In the genomic region with DNA sequence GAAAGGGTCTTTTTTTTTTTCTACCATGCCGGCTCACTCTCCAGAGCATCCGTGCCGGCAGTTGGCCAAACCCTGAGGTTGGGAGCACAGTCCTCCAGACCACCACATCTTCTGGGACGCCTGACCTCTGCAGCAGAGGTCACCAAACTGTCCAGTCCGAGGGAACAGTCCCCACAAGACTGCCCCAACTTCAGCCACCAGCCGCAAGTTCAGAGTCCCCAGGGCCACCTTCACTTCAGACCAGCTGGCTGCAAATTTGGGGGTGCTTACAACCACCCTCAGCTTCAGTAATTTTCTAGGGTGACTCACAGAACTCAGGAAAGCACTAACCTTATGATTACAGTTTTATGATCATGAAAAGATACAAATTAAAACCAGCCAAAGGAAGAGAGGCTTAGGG, we compare ENCODE assay signal across 1 cellular context.
TF ChIP-seq lines count a peak whose summit lies in the region.

No MANE protein-coding gene starts in this region.

TF ChIP-seq in GM12878, 131 proteins besides CTCF, POLR2A, EP300 and RAD21:
- TF ChIP-seq RCOR1 (conservative IDR thresholded peaks at IDR 0.05; ENCODE audit: low read depth, low read length), result no peak
- TF ChIP-seq HDGF (IDR thresholded peaks at IDR 0.05), result no peak
- TF ChIP-seq STAT1 (conservative IDR thresholded peaks at IDR 0.05), result no peak
- no peak for TF ChIP-seq RUNX3 (IDR thresholded peaks at IDR 0.05; ENCODE audit: low read length)
- no peak for TF ChIP-seq NFXL1 (IDR thresholded peaks at IDR 0.05; ENCODE audit: borderline replicate concordance)
- no peak for TF ChIP-seq NRF1 (conservative IDR thresholded peaks at IDR 0.05; ENCODE audit: low read depth, low read length)
- TF ChIP-seq TCF7 (IDR thresholded peaks at IDR 0.05; ENCODE audit: borderline replicate concordance), result no peak
- TF ChIP-seq IKZF2 (IDR thresholded peaks at IDR 0.05), result no peak
- TF ChIP-seq, protein P1, sequence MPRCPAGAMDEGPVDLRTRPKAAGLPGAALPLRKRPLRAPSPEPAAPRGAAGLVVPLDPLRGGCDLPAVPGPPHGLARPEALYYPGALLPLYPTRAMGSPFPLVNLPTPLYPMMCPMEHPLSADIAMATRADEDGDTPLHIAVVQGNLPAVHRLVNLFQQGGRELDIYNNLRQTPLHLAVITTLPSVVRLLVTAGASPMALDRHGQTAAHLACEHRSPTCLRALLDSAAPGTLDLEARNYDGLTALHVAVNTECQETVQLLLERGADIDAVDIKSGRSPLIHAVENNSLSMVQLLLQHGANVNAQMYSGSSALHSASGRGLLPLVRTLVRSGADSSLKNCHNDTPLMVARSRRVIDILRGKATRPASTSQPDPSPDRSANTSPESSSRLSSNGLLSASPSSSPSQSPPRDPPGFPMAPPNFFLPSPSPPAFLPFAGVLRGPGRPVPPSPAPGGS (IDR thresholded peaks at IDR 0.05; ENCODE audit: borderline replicate concordance, insufficient read depth, low read depth, low read length, poor library complexity, severe bottlenecking), result no peak
- TF ChIP-seq CBFB (IDR thresholded peaks at IDR 0.05; ENCODE audit: low read depth), result no peak
- TF ChIP-seq SP1 (IDR thresholded peaks at IDR 0.05; ENCODE audit: low read depth, low read length), result no peak
- no peak for TF ChIP-seq KDM1A (IDR thresholded peaks at IDR 0.05; ENCODE audit: borderline replicate concordance)
- TF ChIP-seq, protein P2, sequence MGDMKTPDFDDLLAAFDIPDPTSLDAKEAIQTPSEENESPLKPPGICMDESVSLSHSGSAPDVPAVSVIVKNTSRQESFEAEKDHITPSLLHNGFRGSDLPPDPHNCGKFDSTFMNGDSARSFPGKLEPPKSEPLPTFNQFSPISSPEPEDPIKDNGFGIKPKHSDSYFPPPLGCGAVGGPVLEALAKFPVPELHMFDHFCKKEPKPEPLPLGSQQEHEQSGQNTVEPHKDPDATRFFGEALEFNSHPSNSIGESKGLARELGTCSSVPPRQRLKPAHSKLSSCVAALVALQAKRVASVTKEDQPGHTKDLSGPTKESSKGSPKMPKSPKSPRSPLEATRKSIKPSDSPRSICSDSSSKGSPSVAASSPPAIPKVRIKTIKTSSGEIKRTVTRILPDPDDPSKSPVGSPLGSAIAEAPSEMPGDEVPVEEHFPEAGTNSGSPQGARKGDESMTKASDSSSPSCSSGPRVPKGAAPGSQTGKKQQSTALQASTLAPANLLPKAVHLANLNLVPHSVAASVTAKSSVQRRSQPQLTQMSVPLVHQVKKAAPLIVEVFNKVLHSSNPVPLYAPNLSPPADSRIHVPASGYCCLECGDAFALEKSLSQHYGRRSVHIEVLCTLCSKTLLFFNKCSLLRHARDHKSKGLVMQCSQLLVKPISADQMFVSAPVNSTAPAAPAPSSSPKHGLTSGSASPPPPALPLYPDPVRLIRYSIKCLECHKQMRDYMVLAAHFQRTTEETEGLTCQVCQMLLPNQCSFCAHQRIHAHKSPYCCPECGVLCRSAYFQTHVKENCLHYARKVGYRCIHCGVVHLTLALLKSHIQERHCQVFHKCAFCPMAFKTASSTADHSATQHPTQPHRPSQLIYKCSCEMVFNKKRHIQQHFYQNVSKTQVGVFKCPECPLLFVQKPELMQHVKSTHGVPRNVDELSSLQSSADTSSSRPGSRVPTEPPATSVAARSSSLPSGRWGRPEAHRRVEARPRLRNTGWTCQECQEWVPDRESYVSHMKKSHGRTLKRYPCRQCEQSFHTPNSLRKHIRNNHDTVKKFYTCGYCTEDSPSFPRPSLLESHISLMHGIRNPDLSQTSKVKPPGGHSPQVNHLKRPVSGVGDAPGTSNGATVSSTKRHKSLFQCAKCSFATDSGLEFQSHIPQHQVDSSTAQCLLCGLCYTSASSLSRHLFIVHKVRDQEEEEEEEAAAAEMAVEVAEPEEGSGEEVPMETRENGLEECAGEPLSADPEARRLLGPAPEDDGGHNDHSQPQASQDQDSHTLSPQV (IDR thresholded peaks at IDR 0.05), result no peak
- TF ChIP-seq, protein P3, sequence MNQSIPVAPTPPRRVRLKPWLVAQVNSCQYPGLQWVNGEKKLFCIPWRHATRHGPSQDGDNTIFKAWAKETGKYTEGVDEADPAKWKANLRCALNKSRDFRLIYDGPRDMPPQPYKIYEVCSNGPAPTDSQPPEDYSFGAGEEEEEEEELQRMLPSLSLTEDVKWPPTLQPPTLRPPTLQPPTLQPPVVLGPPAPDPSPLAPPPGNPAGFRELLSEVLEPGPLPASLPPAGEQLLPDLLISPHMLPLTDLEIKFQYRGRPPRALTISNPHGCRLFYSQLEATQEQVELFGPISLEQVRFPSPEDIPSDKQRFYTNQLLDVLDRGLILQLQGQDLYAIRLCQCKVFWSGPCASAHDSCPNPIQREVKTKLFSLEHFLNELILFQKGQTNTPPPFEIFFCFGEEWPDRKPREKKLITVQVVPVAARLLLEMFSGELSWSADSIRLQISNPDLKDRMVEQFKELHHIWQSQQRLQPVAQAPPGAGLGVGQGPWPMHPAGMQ (IDR thresholded peaks at IDR 0.05; ENCODE audit: borderline replicate concordance), result no peak
- TF ChIP-seq HCFC1 (IDR thresholded peaks at IDR 0.05; ENCODE audit: low read length), result no peak
- no peak for TF ChIP-seq MXI1 (IDR thresholded peaks at IDR 0.05; ENCODE audit: low read depth, low read length)
TF ChIP-seq in GM12878: peak in this region for 0.
